ENCODE assay signal across 24 cellular contexts in genomic region chr14:38187475-38187874, GRCh38. TPM values are rescaled to one million over a fixed set of nuclear protein-coding genes. Genes with fewer than 3 reads are reported as not detected.
"Had no signal": no experiment of that assay in that cellular context is flagged by ENCODE, and none has a peak within 500 bp of the region (broad histone marks: within the 10 kb centered on the region; RNA-seq: fewer than 3 reads in every experiment).

No MANE protein-coding gene starts in this region.

- H3K27me3 ChIP-seq: breast epithelium, heart right ventricle, testis, uterus had no signal

- H3K27ac ChIP-seq: breast epithelium, coronary artery, epithelial cell of prostate, heart right ventricle, lower lobe of right lung, neural progenitor cell, testis, uterus had no signal

- H3K4me1 ChIP-seq: breast epithelium, heart right ventricle, lower lobe of right lung, testis, uterus had no signal

- H3K4me3 Mint-ChIP-seq: activated CD4-positive, alpha-beta T cell treated with anti-CD3 and anti-CD28 coated beads for 36 hours; activated naive CD8-positive, alpha-beta T cell treated with anti-CD3 and anti-CD28 coated beads for 36 hours; endodermal cell; mesothelial cell of epicardium; naive thymus-derived CD8-positive, alpha-beta T cell; neural progenitor cell; stimulated activated naive B cell treated with anti-CD40 and anti-IgM and Interleukin-4, amounts not matched to agents 10 μg/mL and 1 μg/mL and 100 μg/mL, for 72 hours had no signal

- H3K36me3 Mint-ChIP-seq: activated naive CD8-positive, alpha-beta T cell treated with anti-CD3 and anti-CD28 coated beads for 36 hours; mesothelial cell of epicardium; naive thymus-derived CD8-positive, alpha-beta T cell; neural progenitor cell; stimulated activated naive B cell treated with anti-CD40 and anti-IgM and Interleukin-4, amounts not matched to agents 10 μg/mL and 1 μg/mL and 100 μg/mL, for 72 hours had no signal

- H3K4me3 ChIP-seq: breast epithelium, coronary artery, heart right ventricle, lower lobe of right lung, neural progenitor cell, testis, uterus had no signal

- DNase-seq: activated CD4-positive, alpha-beta T cell treated with anti-CD3 and anti-CD28 coated beads for 36 hours; activated CD4-positive, alpha-beta T cell treated with anti-CD3 and anti-CD28 coated beads, Interleukin-2, amount 50 U/mL, for 48 hours; activated naive CD4-positive, alpha-beta T cell treated with Interleukin-2 at 50 U/mL for 16 hours; activated naive CD8-positive, alpha-beta T cell treated with anti-CD3 and anti-CD28 coated beads for 36 hours; activated T-cell treated with anti-CD3 and anti-CD28 coated beads, Interleukin-2, amount 50 U/mL, for 48 hours; endodermal cell; heart right ventricle; lower lobe of right lung; naive thymus-derived CD8-positive, alpha-beta T cell; posterior cingulate gyrus; stimulated activated CD4-positive, alpha-beta T cell treated with anti-CD3 and anti-CD28 coated beads, Interleukin-2, amount 100 ng/mL, for 48 hours; stimulated activated CD8-positive, alpha-beta memory T cell treated with anti-CD3 and anti-CD28 coated beads, Interleukin-4, amount 100 ng/mL, for 48 hours; stimulated activated naive B cell treated with anti-CD40 and anti-IgM and Interleukin-4, amounts not matched to agents 10 μg/mL and 1 μg/mL and 100 μg/mL, for 72 hours; T-helper 9 cell; testis; uterus had no signal

- ATAC-seq: activated CD4-positive, alpha-beta T cell treated with anti-CD3 and anti-CD28 coated beads for 36 hours; heart right ventricle; left lobe of liver; lower lobe of right lung; naive thymus-derived CD8-positive, alpha-beta T cell; sciatic nerve; stimulated activated naive B cell treated with anti-CD40 and anti-IgM and Interleukin-4, amounts not matched to agents 10 μg/mL and 1 μg/mL and 100 μg/mL, for 72 hours had no signal

- H2AFZ ChIP-seq: neural progenitor cell had no signal

- H3K4me2 ChIP-seq: neural progenitor cell had no signal

- H3K27me3 Mint-ChIP-seq: activated CD4-positive, alpha-beta T cell treated with anti-CD3 and anti-CD28 coated beads for 36 hours; activated naive CD8-positive, alpha-beta T cell treated with anti-CD3 and anti-CD28 coated beads for 36 hours; naive thymus-derived CD8-positive, alpha-beta T cell; stimulated activated naive B cell treated with anti-CD40 and anti-IgM and Interleukin-4, amounts not matched to agents 10 μg/mL and 1 μg/mL and 100 μg/mL, for 72 hours had no signal

- H3K9ac ChIP-seq: neural progenitor cell had no signal

- H3K9me3 Mint-ChIP-seq: activated naive CD8-positive, alpha-beta T cell treated with anti-CD3 and anti-CD28 coated beads for 36 hours; neural progenitor cell had no signal

- H3K36me3 ChIP-seq: breast epithelium, heart right ventricle, lower lobe of right lung, neural progenitor cell, uterus had no signal

- H3K4me1 Mint-ChIP-seq: activated CD4-positive, alpha-beta T cell treated with anti-CD3 and anti-CD28 coated beads for 36 hours; stimulated activated naive B cell treated with anti-CD40 and anti-IgM and Interleukin-4, amounts not matched to agents 10 μg/mL and 1 μg/mL and 100 μg/mL, for 72 hours had no signal

- H3K27ac Mint-ChIP-seq: activated CD4-positive, alpha-beta T cell treated with anti-CD3 and anti-CD28 coated beads for 36 hours; activated naive CD8-positive, alpha-beta T cell treated with anti-CD3 and anti-CD28 coated beads for 36 hours; endodermal cell; mesothelial cell of epicardium; naive thymus-derived CD8-positive, alpha-beta T cell; neural progenitor cell; stimulated activated naive B cell treated with anti-CD40 and anti-IgM and Interleukin-4, amounts not matched to agents 10 μg/mL and 1 μg/mL and 100 μg/mL, for 72 hours had no signal

- H3K9me3 ChIP-seq: breast epithelium, heart right ventricle, lower lobe of right lung, testis, uterus had no signal

RNA-seq across cellular contexts. Expression of gene SSTR1, which starts 20.2 kb away (rescaled TPM):
- total RNA-seq: activated CD4-positive, alpha-beta T cell treated with anti-CD3 and anti-CD28 coated beads for 36 hours; activated CD8-positive, alpha-beta memory T cell treated with anti-CD3 and anti-CD28 coated beads for 36 hours; activated naive CD8-positive, alpha-beta T cell treated with anti-CD3 and anti-CD28 coated beads for 36 hours; mesothelial cell of epicardium; naive thymus-derived CD8-positive, alpha-beta T cell had no signal
- polyA plus RNA-seq: naive thymus-derived CD8-positive, alpha-beta T cell had no signal
